In genomic region chr13:107765724-107766436, GRCh38 we compare ENCODE assay signal across 20 cellular contexts.
DNase-seq lines count a peak whose midpoint lies in the region; ATAC-seq, FAIRE-seq and TF ChIP-seq lines count a peak whose summit lies in the region.
"Had no signal": no experiment of that assay in that cellular context is flagged by ENCODE, and none has a peak within 500 bp of the region (broad histone marks: within the 10 kb centered on the region; RNA-seq: fewer than 3 reads in every experiment).

No MANE protein-coding gene starts in this region.

- no peak overlapping the region for H3K27ac Mint-ChIP-seq in T-cell
- no peak overlapping the region for H3K27ac Mint-ChIP-seq in activated T-cell treated with anti-CD3 and anti-CD28 coated beads, Interleukin-2, amount 50 U/mL, for 72 hours
- H3K27ac Mint-ChIP-seq: activated CD4-positive, alpha-beta T cell treated with anti-CD3 and anti-CD28 coated beads for 36 hours; IgD-negative memory B cell; naive thymus-derived CD4-positive, alpha-beta T cell; T-helper 2 cell treated with Interferon-gamma antibody and Interleukin-4, amounts not matched to agents 5 μg/mL and 100 μg/mL, for 36 hours had no signal

- H3K4me1 Mint-ChIP-seq in T-cell = no peaks in the 10 kb centered on the region
- H3K4me1 Mint-ChIP-seq in activated T-cell treated with anti-CD3 and anti-CD28 coated beads, Interleukin-2, amount 50 U/mL, for 72 hours (ENCODE audit: low read depth) = no peaks in the 10 kb centered on the region
- H3K4me1 Mint-ChIP-seq: activated CD4-positive, alpha-beta T cell treated with anti-CD3 and anti-CD28 coated beads for 36 hours; IgD-negative memory B cell; naive thymus-derived CD4-positive, alpha-beta T cell had no signal

- peaks cover 0 to 4% (median 4%) of the 10 kb centered on the region in 3 donors for H3K9me3 Mint-ChIP-seq in T-cell
- H3K9me3 Mint-ChIP-seq in activated T-cell treated with anti-CD3 and anti-CD28 coated beads, Interleukin-2, amount 50 U/mL, for 72 hours = peaks cover 0 to 2% of the 10 kb centered on the region in 2 donors

- no peak overlapping the region for H3K4me3 Mint-ChIP-seq in T-cell
- no peak overlapping the region for H3K4me3 Mint-ChIP-seq in activated T-cell treated with anti-CD3 and anti-CD28 coated beads, Interleukin-2, amount 50 U/mL, for 72 hours
- H3K4me3 Mint-ChIP-seq: activated CD4-positive, alpha-beta T cell treated with anti-CD3 and anti-CD28 coated beads for 36 hours; IgD-negative memory B cell; naive thymus-derived CD4-positive, alpha-beta T cell; T-helper 2 cell treated with Interferon-gamma antibody and Interleukin-4, amounts not matched to agents 5 μg/mL and 100 μg/mL, for 36 hours had no signal

- DNase-seq in D341Med (ENCODE audit: low spot score) (peak; percentile 43), NCI-H2081 treated with DMSO at 0.1 percent for 48 hours (lab: John Stamatoyannopoulos, UW) (peak; percentile 92), NCI-H187 treated with DMSO at 0.1 percent for 48 hours (lab: John Stamatoyannopoulos, UW) (no peak), T-cell (no peak), AG20443 (ENCODE audit: low spot score) (no peak)
- no peak for DNase-seq in activated T-cell treated with anti-CD3 and anti-CD28 coated beads, Interleukin-2, amount 50 U/mL, for 72 hours
- DNase-seq: activated CD4-positive, alpha-beta T cell treated with anti-CD3 and anti-CD28 coated beads for 36 hours; activated naive CD4-positive, alpha-beta T cell treated with anti-CD3 and anti-CD28 coated beads, Interleukin-2, amount 50 U/mL, for 16 hours; effector CD8-positive, alpha-beta T cell; naive thymus-derived CD4-positive, alpha-beta T cell; NCI-H1048; stimulated activated CD4-positive, alpha-beta T cell treated with anti-CD3 and anti-CD28 coated beads, Interleukin-15, amount 100 ng/mL, for 24 hours; stomach had no signal

- CTCF ChIA-PET in T-cell (lab: Charles Lee) = no interaction called here

- TF ChIP-seq CTCF in VCaP (conservative IDR thresholded peaks at IDR 0.05) = no peak

- no peak for ATAC-seq in T-cell (replicated peaks in 1 of 4)
- ATAC-seq in activated T-cell treated with anti-CD3 and anti-CD28 coated beads, Interleukin-2, amount 50 U/mL, for 72 hours (replicated peaks in 1 of 2) = no peak
- ATAC-seq: activated CD4-positive, alpha-beta T cell treated with anti-CD3 and anti-CD28 coated beads for 36 hours; naive thymus-derived CD4-positive, alpha-beta T cell had no signal

- H3K27ac ChIP-seq in VCaP = peak overlapping the region; percentile 29
- H3K27ac ChIP-seq: cardiac muscle cell, stomach had no signal

- peak; percentile 80 for FAIRE-seq in islet of Langerhans (lab: Jason Lieb, UNC)
- FAIRE-seq: GM18507, GM19239 had no signal

- H3K27me3 Mint-ChIP-seq in T-cell = no peaks in the 10 kb centered on the region
- H3K27me3 Mint-ChIP-seq in activated T-cell treated with anti-CD3 and anti-CD28 coated beads, Interleukin-2, amount 50 U/mL, for 72 hours (ENCODE audit: low read depth) = no peaks in the 10 kb centered on the region
- H3K27me3 Mint-ChIP-seq: activated CD4-positive, alpha-beta T cell treated with anti-CD3 and anti-CD28 coated beads for 36 hours; IgD-negative memory B cell; naive thymus-derived CD4-positive, alpha-beta T cell had no signal

- no peaks in the 10 kb centered on the region for H3K36me3 Mint-ChIP-seq in T-cell
- no peaks in the 10 kb centered on the region for H3K36me3 Mint-ChIP-seq in activated T-cell treated with anti-CD3 and anti-CD28 coated beads, Interleukin-2, amount 50 U/mL, for 72 hours (ENCODE audit: insufficient read depth in 2 of 2)
- H3K36me3 Mint-ChIP-seq: IgD-negative memory B cell; naive thymus-derived CD4-positive, alpha-beta T cell had no signal

- POLR2A ChIA-PET in T-cell (lab: Charles Lee) = no interaction called here

Comparison
In these comparisons a context has a peak if more than half of its experiments do, and no peak if none do; other contexts are left out.
1. DNase-seq: peak in D341Med (single experiment) and NCI-H2081 treated with DMSO at 0.1 percent for 48 hours (single experiment); none in NCI-H187 treated with DMSO at 0.1 percent for 48 hours (single experiment), T-cell (0 of 34), activated T-cell treated with anti-CD3 and anti-CD28 coated beads, Interleukin-2, amount 50 U/mL, for 72 hours (0 of 2) and AG20443 (single experiment).